9 cellular contexts compared by ENCODE assay signal in the genomic region with DNA sequence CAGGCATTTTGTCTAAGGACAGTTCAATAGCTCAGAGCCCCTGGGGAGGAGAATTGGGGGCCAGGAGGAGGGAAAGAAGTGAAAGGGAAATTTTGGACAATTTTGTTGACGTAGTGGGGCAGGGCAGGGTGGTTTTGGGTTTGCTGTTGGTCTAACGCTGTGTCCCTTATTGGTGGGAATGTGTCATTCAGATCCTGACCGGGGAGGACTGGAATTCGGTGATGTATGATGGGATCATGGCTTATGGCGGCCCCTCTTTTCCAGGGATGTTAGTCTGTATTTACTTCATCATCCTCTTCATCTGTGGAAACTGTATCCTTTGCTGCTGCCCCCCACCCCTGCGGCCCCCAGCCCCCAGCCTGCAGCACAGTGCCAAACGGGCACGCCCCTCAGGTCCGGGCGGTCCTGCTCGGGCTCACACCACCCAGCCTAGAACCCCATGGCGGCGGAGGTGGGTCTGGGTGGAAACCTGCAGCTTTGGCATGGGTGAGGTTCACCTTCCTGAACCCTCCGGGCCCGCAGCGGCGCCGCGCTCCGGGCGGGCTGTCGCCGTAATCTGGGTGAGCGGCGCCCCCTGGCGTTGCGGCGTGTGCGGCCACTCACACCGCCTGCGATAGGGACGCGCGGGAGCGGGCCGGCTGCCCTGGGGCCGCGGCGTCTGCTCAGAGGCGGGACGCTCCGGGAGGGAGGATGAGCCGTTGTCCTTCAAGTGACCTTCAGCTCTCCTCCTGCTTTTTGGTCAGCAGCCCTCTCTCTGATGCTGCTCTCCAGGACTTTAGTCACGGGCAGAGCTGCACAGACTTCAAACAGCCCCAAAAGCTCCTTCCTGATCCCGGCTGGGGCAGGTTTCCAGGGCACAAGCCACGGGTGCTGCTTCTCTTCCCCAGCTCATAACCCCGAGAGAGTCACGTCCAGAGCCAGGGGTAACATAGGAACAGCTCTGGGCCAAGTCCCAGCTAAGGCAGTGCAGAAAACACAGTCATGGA.
DNase-seq lines count a peak whose midpoint lies in the region; ATAC-seq, FAIRE-seq and TF ChIP-seq lines count a peak whose summit lies in the region.
"Had no signal": no experiment of that assay in that cellular context is flagged by ENCODE, and none has a peak within 500 bp of the region (broad histone marks: within the 10 kb centered on the region; RNA-seq: fewer than 3 reads in every experiment).

No MANE protein-coding gene starts in this region.

- peak overlapping the region; percentile 56 for H2AFZ ChIP-seq in astrocyte (ENCODE audit: low read depth, low read length)

- no peak overlapping the region for H3K27ac ChIP-seq in astrocyte (ENCODE audit: low read depth, low read length)

- no peaks in the 10 kb centered on the region for H4K20me1 ChIP-seq in astrocyte (ENCODE audit: insufficient read depth, low read length)

- H3K4me1 Mint-ChIP-seq in Calu3 (ENCODE audit: low read depth, unreplicated experiment) (no peaks in the 10 kb centered on the region), astrocyte (ENCODE audit: low read depth, unreplicated experiment) (peaks cover 8% of the 10 kb centered on the region)

- H3K9me3 ChIP-seq in astrocyte (ENCODE audit: insufficient read depth, low read depth, low read length) = no peaks in the 10 kb centered on the region

- no peak for FAIRE-seq in astrocyte (lab: Jason Lieb, UNC)

- H3K27ac Mint-ChIP-seq in Calu3 (ENCODE audit: unreplicated experiment) (no peak overlapping the region), astrocyte (ENCODE audit: unreplicated experiment) (no peak overlapping the region)
- H3K27ac Mint-ChIP-seq: stimulated activated naive CD8-positive, alpha-beta T cell treated with anti-CD3 and anti-CD28 coated beads, Interleukin-15, Interleukin-2, amounts not matched to agents 100 ng/mL and 50 ng/mL, for 24 hours had no signal

- H3K9me3 Mint-ChIP-seq in Calu3 (ENCODE audit: low read depth, unreplicated experiment) (no peaks in the 10 kb centered on the region), astrocyte (ENCODE audit: unreplicated experiment) (peaks cover 3% of the 10 kb centered on the region)
- H3K9me3 Mint-ChIP-seq: stimulated activated naive CD8-positive, alpha-beta T cell treated with anti-CD3 and anti-CD28 coated beads, Interleukin-15, Interleukin-2, amounts not matched to agents 100 ng/mL and 50 ng/mL, for 24 hours had no signal

- H3K36me3 Mint-ChIP-seq in Calu3 (ENCODE audit: insufficient read depth, unreplicated experiment) (no peaks in the 10 kb centered on the region), astrocyte (ENCODE audit: low read depth, unreplicated experiment) (no peaks in the 10 kb centered on the region)

- TF ChIP-seq CTCF in Calu3 (IDR thresholded peaks at IDR 0.05; ENCODE audit: unreplicated experiment) (peak; percentile 88), astrocyte (IDR thresholded peaks at IDR 0.05; ENCODE audit: insufficient read depth, low read depth, low read length) (peak; percentile 38)

- H3K4me3 ChIP-seq in astrocyte (ENCODE audit: insufficient read depth, low read depth, low read length) = no peak overlapping the region

- DNase-seq in Calu3 = peak; percentile 80
- peak; percentile 81 for DNase-seq in HuH-7 (ENCODE audit: low spot score)
- DNase-seq in SKM-1 (lab: John Stamatoyannopoulos, UW; ENCODE audit: unreplicated experiment) = peak; percentile 3
- peak; percentile 8 for DNase-seq in astrocyte (ENCODE audit: low read depth)
- DNase-seq in hepatic stellate cell (ENCODE audit: low spot score) = peak; percentile 77
- DNase-seq in sciatic nerve (ENCODE audit: low spot score) = peak; percentile 84

- ATAC-seq in sciatic nerve = peak; percentile 90
- no peak for ATAC-seq in GM18502 (IDR thresholded peaks at IDR 0.05; ENCODE audit: poor library complexity, unreplicated experiment)
- no peak for ATAC-seq in GM18517 (IDR thresholded peaks at IDR 0.05; ENCODE audit: unreplicated experiment)

- no peaks in the 10 kb centered on the region for H3K4me1 ChIP-seq in astrocyte (ENCODE audit: insufficient read depth, low read length)

- BruUV-seq in Calu3 (replicated peaks; lab: Mats Ljungman, UMichigan) = no TSS peak

- no peaks in the 10 kb centered on the region for H3K79me2 ChIP-seq in astrocyte (ENCODE audit: insufficient read depth, low read length)

- H3K4me2 ChIP-seq in astrocyte (ENCODE audit: low read length) = peak overlapping the region; percentile 70

- H3K27me3 ChIP-seq in astrocyte (ENCODE audit: insufficient read depth, low read length) = peaks cover 8% of the 10 kb centered on the region

- no peaks in the 10 kb centered on the region for H3K36me3 ChIP-seq in astrocyte (ENCODE audit: insufficient read depth, low read length)

- CTCF ChIA-PET in Calu3 (lab: Charles Lee) = interaction anchor here (1.2 kb wide), 1 partner anchor 643 kb away, joined by 3 read pairs; no protein-coding TSS in a partner anchor

- intact Hi-C loops in Calu3 (cut with micrococcal nuclease; ENCODE audit: unreplicated experiment) (loop anchor here (5.0 kb wide), 2 partner anchors 526 to 786 kb away; no protein-coding TSS in a partner anchor), sciatic nerve (cut with DNase I) (loop anchor here (10.0 kb wide), 1 partner anchor 528 kb away; the partner anchor contains the start of gene CACNA1C)

- H3K27me3 Mint-ChIP-seq in Calu3 (ENCODE audit: unreplicated experiment) (peaks cover 93% of the 10 kb centered on the region), astrocyte (ENCODE audit: low read depth, unreplicated experiment) (peaks cover 64% of the 10 kb centered on the region)

- H3K9ac ChIP-seq in astrocyte (ENCODE audit: low read length) = no peak overlapping the region

- H3K4me3 Mint-ChIP-seq in Calu3 (ENCODE audit: low read depth, unreplicated experiment) (no peak overlapping the region), astrocyte (ENCODE audit: unreplicated experiment) (no peak overlapping the region)
- H3K4me3 Mint-ChIP-seq: stimulated activated naive CD8-positive, alpha-beta T cell treated with anti-CD3 and anti-CD28 coated beads, Interleukin-15, Interleukin-2, amounts not matched to agents 100 ng/mL and 50 ng/mL, for 24 hours had no signal

Comparison
In these comparisons a context has a peak if more than half of its experiments do, and no peak if none do; other contexts are left out.
1. DNase-seq: peak in every context shown above with its lines; median percentile 84 in sciatic nerve; 81 in HuH-7; 80 in Calu3; 77 in hepatic stellate cell; 8 in astrocyte; 3 in SKM-1.